ENCODE assay signal across 15 cellular contexts in genomic region chr5:176816791-176817272, GRCh38. TPM values are rescaled to one million over a fixed set of nuclear protein-coding genes. Genes with fewer than 3 reads are reported as not detected.
A peak's percentile ranks its signal among the peaks of the same experiment; 100 is the strongest.
DNase-seq lines count a peak whose midpoint lies in the region; ATAC-seq, FAIRE-seq and TF ChIP-seq lines count a peak whose summit lies in the region.
"Had no signal": no experiment of that assay in that cellular context is flagged by ENCODE, and none has a peak within 500 bp of the region (broad histone marks: within the 10 kb centered on the region; RNA-seq: fewer than 3 reads in every experiment).

No MANE protein-coding gene starts in this region.

- peaks cover 76% of the 10 kb centered on the region for H3K27me3 ChIP-seq in MM.1S (replicated peaks; ENCODE audit: insufficient read depth, low read length)

- no peak overlapping the region for H3K4me3 ChIP-seq in MM.1S (ENCODE audit: low read length)

- H3K27me3 Mint-ChIP-seq in WTC11 (ENCODE audit: low read depth) (peaks cover 27% of the 10 kb centered on the region), immature natural killer cell (ENCODE audit: low read depth in 3 of 3) (peaks cover 25 to 32% (median 27%) of the 10 kb centered on the region in 3 donors)

- peaks cover 14% of the 10 kb centered on the region for H3K4me1 ChIP-seq in MM.1S (ENCODE audit: low read length)

- no peaks in the 10 kb centered on the region for H3K9me3 ChIP-seq in MM.1S (replicated peaks; ENCODE audit: insufficient read depth, low read length)
- H3K9me3 ChIP-seq: tibial nerve had no signal

- no peaks in the 10 kb centered on the region for H3K36me3 ChIP-seq in MM.1S (replicated peaks; ENCODE audit: insufficient read depth, low read length)
- H3K36me3 ChIP-seq: tibial nerve had no signal

- ATAC-seq in WTC11 (peak; percentile 11), GM21529 (IDR thresholded peaks at IDR 0.05; ENCODE audit: unreplicated experiment) (no peak)
- ATAC-seq: esophagus mucosa had no signal

- H3K27ac Mint-ChIP-seq in WTC11: no peak overlapping the region
- H3K27ac Mint-ChIP-seq in immature natural killer cell: no peak overlapping the region
- H3K27ac Mint-ChIP-seq: activated CD4-positive, alpha-beta T cell treated with anti-CD3 and anti-CD28 coated beads, Interleukin-2, amount 10 ng/mL, durations not matched to agents 7 days and 5 days had no signal

- FAIRE-seq in D721Med (lab: Jason Lieb, UNC): no peak

- no peaks in the 10 kb centered on the region for H3K79me2 ChIP-seq in MM.1S (ENCODE audit: low read length)

- CTCF ChIA-PET in WTC11 (lab: Charles Lee): interaction anchor here (0.6 to 4.2 kb wide), 24 partner anchors 15 to 295 kb away, joined by 3 to 62 read pairs (median 4); partner anchors contain the start of genes FGFR4, TSPAN17 and ZNF346

- no peak overlapping the region for H3K27ac ChIP-seq in MM.1S (ENCODE audit: low read length)
- H3K27ac ChIP-seq: tibial nerve had no signal

- no peak overlapping the region for H3K9ac ChIP-seq in MM.1S (ENCODE audit: low read length)

- no peaks in the 10 kb centered on the region for H3K36me3 Mint-ChIP-seq in WTC11
- no peaks in the 10 kb centered on the region for H3K36me3 Mint-ChIP-seq in immature natural killer cell

- no peak overlapping the region for H3K4me2 ChIP-seq in MM.1S (ENCODE audit: low read depth, low read length)

- H3K4me3 Mint-ChIP-seq in WTC11: peak overlapping the region; percentile 63
- H3K4me3 Mint-ChIP-seq in immature natural killer cell: peak overlapping the region; percentile 39 to 57 (median 52)
- H3K4me3 Mint-ChIP-seq: activated CD4-positive, alpha-beta T cell treated with anti-CD3 and anti-CD28 coated beads, Interleukin-2, amount 10 ng/mL, durations not matched to agents 7 days and 5 days had no signal

- H3K9me3 Mint-ChIP-seq in WTC11: no peaks in the 10 kb centered on the region
- no peaks in the 10 kb centered on the region for H3K9me3 Mint-ChIP-seq in immature natural killer cell
- H3K9me3 Mint-ChIP-seq: activated CD4-positive, alpha-beta T cell treated with anti-CD3 and anti-CD28 coated beads, Interleukin-2, amount 10 ng/mL, durations not matched to agents 7 days and 5 days had no signal

- no peaks in the 10 kb centered on the region for H3K9me2 ChIP-seq in MM.1S (replicated peaks; ENCODE audit: insufficient read depth, low read length)

- H2AFZ ChIP-seq in MM.1S (ENCODE audit: low read length): no peak overlapping the region

- POLR2A ChIA-PET in WTC11 (lab: Charles Lee): interaction anchor here (0.7 to 1.3 kb wide), 3 partner anchors 69 to 156 kb away, joined by 3 to 7 read pairs (median 4); no protein-coding TSS in a partner anchor

- no peaks in the 10 kb centered on the region for H4K20me1 ChIP-seq in MM.1S (ENCODE audit: insufficient read depth, low read length)

- H3K4me1 Mint-ChIP-seq in WTC11 (peaks cover 50% of the 10 kb centered on the region), immature natural killer cell (peaks cover 14 to 15% of the 10 kb centered on the region in 2 donors)

- DNase-seq in NCI-H187 (lab: John Stamatoyannopoulos, UW): peak; percentile 15 to 32
- no peak for DNase-seq in NCI-H187 treated with DMSO at 0.1 percent for 48 hours (lab: John Stamatoyannopoulos, UW)
- peak; percentile 66 for DNase-seq in DMS53 (lab: John Stamatoyannopoulos, UW)
- DNase-seq in WTC11 (ENCODE audit: low spot score): no peak
- DNase-seq in immature natural killer cell: no peak
- DNase-seq in D721Med (ENCODE audit: insufficient read length, low spot score): no peak
- DNase-seq in MM.1S: no peak
- DNase-seq: activated CD4-positive, alpha-beta T cell treated with anti-CD3 and anti-CD28 coated beads, Interleukin-2, amount 10 ng/mL, durations not matched to agents 7 days and 5 days; activated gamma-delta T cell treated with Interleukin-2 at 50 U/mL for 16 hours; IMR-90; mammary epithelial cell; OCI-M1 had no signal

- TF ChIP-seq CTCF in WTC11 (IDR thresholded peaks at IDR 0.05): no peak
- TF ChIP-seq CTCF in D721Med (IDR thresholded peaks at IDR 0.05; ENCODE audit: insufficient read depth, missing control alignments): no peak
- TF ChIP-seq CTCF in MM.1S (IDR thresholded peaks at IDR 0.05; ENCODE audit: low read length): no peak

- H3F3A ChIP-seq in MM.1S (ENCODE audit: insufficient read depth, low read length): no peaks in the 10 kb centered on the region

TF ChIP-seq in WTC11, 78 proteins besides CTCF, POLR2A, EP300 and RAD21:
- TF ChIP-seq IRF2 (CRISPR knock-in tag; IDR thresholded peaks at IDR 0.05; ENCODE audit: borderline replicate concordance, low read depth): no peak
- TF ChIP-seq FOXP1 (CRISPR knock-in tag; IDR thresholded peaks at IDR 0.05; ENCODE audit: borderline replicate concordance): 0 out of 2 replicates have a peak, but pooled peaks have one; percentile 19

RNA-seq across cellular contexts. Expression of gene UNC5A, which starts 6.5 kb away (rescaled TPM):
- total RNA-seq in WTC11 (2021): 7.9 to 10.2 TPM (median 9.4 TPM) in 3 replicates
- polyA plus RNA-seq in immature natural killer cell: not detected
- total RNA-seq: activated CD4-positive, alpha-beta T cell treated with anti-CD3 and anti-CD28 coated beads, Interleukin-2, amount 10 ng/mL, durations not matched to agents 7 days and 5 days; esophagus mucosa; IMR-90; tibial nerve had no signal
- polyA plus RNA-seq: IMR-90 had no signal

Comparison
In these comparisons a context has a peak if more than half of its experiments do, and no peak if none do; other contexts are left out.
1. DNase-seq: peak in NCI-H187 (2 of 2) and DMS53 (single experiment); none in NCI-H187 treated with DMSO at 0.1 percent for 48 hours (single experiment), WTC11 (single experiment), immature natural killer cell (0 of 3), D721Med (single experiment) and MM.1S (single experiment).